In the genomic region with DNA sequence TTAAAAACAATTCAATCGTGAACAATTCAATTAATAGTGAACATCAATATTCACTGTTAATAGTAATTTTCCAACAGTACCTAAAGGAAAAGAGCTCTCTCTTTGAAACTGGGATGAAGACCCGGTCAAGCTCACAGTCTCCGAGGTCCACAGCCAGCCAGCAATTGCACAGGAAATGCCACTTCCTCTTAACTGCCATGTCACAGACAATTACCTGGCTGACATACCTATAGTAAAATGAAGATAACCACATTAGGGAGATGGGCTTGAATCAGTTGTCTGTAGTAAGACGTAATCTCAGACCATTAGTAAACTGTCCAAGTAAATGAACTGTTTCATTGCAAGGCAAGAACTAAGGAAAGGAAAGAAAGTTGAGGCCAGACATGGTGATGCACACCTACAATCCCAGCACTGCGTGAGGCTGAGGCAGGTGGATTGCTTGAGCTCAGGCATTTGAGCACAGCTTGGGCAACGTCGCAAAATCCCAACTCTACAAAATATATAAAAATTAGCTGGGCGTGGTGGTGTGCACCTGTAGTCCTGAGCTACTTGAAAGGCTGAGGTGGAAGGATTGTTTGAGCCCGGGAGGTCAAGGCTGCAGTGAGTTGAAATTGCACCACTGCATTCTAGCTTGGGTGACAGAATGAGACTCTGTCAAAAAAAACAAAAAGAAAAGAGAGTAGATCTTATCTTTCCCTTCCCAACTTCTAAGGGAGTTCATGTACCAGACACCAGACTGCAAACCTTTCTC, we compare ENCODE assay signal across 25 cellular contexts. TPM values are rescaled to one million over a fixed set of nuclear protein-coding genes. Genes with fewer than 3 reads are reported as not detected.
"Had no signal": no experiment of that assay in that cellular context is flagged by ENCODE, and none has a peak within 500 bp of the region (broad histone marks: within the 10 kb centered on the region; RNA-seq: fewer than 3 reads in every experiment).

No MANE protein-coding gene starts in this region.

- H3K27me3 ChIP-seq: foreskin keratinocyte, hepatocyte, neural progenitor cell, ovary, right atrium auricular region, stomach, transverse colon had no signal

- H3K9me3 ChIP-seq: left ventricle myocardium inferior, lower lobe of right lung, ovary, right atrium auricular region, stomach, thoracic aorta, transverse colon had no signal

- H3K4me2 ChIP-seq: hepatocyte, neural progenitor cell had no signal

- H3K36me3 ChIP-seq: left ventricle myocardium inferior, lower lobe of right lung, neural progenitor cell, ovary, right atrium auricular region, stomach, thoracic aorta, transverse colon had no signal

- ATAC-seq: foreskin keratinocyte; left cardiac atrium; lower lobe of right lung; natural killer cell treated with Interleukin-12 subunit alpha and Interleukin-12 subunit beta and Interleukin-15 and Interleukin-18, amount 100 ng/mL, for 72 hours had no signal

- H3K79me2 ChIP-seq: hepatocyte had no signal

- H3K4me1 Mint-ChIP-seq: neural progenitor cell had no signal

- H3K9ac ChIP-seq: neural progenitor cell had no signal

- H2AFZ ChIP-seq: hepatocyte, neural progenitor cell had no signal

- H3K27ac ChIP-seq: foreskin keratinocyte, hepatocyte, left ventricle myocardium inferior, lower lobe of right lung, neural progenitor cell, ovary, right atrium auricular region, stomach, thoracic aorta, transverse colon had no signal

- H3K9me3 Mint-ChIP-seq: endodermal cell; natural killer cell treated with Interleukin-12 subunit alpha and Interleukin-12 subunit beta and Interleukin-15 and Interleukin-18, amount 100 ng/mL, for 72 hours; neural progenitor cell had no signal

- DNase-seq: effector CD4-positive, alpha-beta T cell; endodermal cell; erythroblast; foreskin keratinocyte; head of caudate nucleus; kidney; left cardiac atrium; left ventricle myocardium inferior; lower lobe of right lung; mesenchymal stem cell; midbrain; nucleus accumbens; ovary; small intestine; stimulated activated CD4-positive, alpha-beta T cell treated with anti-CD3 and anti-CD28 coated beads, Interleukin-12 subunit alpha, Interleukin-12 subunit beta, amount 100 ng/mL, for 4 hours; stimulated activated naive CD4-positive, alpha-beta T cell; stomach; substantia nigra; transverse colon had no signal

- H3K4me3 Mint-ChIP-seq: endodermal cell; natural killer cell treated with Interleukin-12 subunit alpha and Interleukin-12 subunit beta and Interleukin-15 and Interleukin-18, amount 100 ng/mL, for 72 hours; neural progenitor cell had no signal

- H3K27ac Mint-ChIP-seq: endodermal cell; natural killer cell treated with Interleukin-12 subunit alpha and Interleukin-12 subunit beta and Interleukin-15 and Interleukin-18, amount 100 ng/mL, for 72 hours; neural progenitor cell had no signal

- H3K4me1 ChIP-seq: foreskin keratinocyte, left ventricle myocardium inferior, lower lobe of right lung, neural progenitor cell, right atrium auricular region, transverse colon had no signal

- H3K36me3 Mint-ChIP-seq: natural killer cell treated with Interleukin-12 subunit alpha and Interleukin-12 subunit beta and Interleukin-15 and Interleukin-18, amount 100 ng/mL, for 72 hours; neural progenitor cell had no signal

- H3K4me3 ChIP-seq: hepatocyte, left ventricle myocardium inferior, lower lobe of right lung, neural progenitor cell, ovary, right atrium auricular region, stomach, thoracic aorta, transverse colon had no signal

RNA-seq across cellular contexts. Expression of a gene that starts 36.9 kb away (rescaled TPM):
- total RNA-seq: endothelial cell of umbilical vein; foreskin keratinocyte; natural killer cell treated with Interleukin-12 subunit alpha and Interleukin-12 subunit beta and Interleukin-15 and Interleukin-18, amount 100 ng/mL, for 72 hours had no signal
